In genomic region chr1:54324750-54325704, GRCh38 we compare ENCODE assay signal across 12 cellular contexts.
DNase-seq lines count a peak whose midpoint lies in the region; TF ChIP-seq lines count a peak whose summit lies in the region.
"Had no signal": no experiment of that assay in that cellular context is flagged by ENCODE, and none has a peak within 500 bp of the region (broad histone marks: within the 10 kb centered on the region; RNA-seq: fewer than 3 reads in every experiment).

No MANE protein-coding gene starts in this region.

- H3K27ac ChIP-seq in breast epithelium (peak overlapping the region; percentile 80 to 90), uterus (peak overlapping the region; percentile 83 to 88)

- no TSS peak for BruUV-seq in MCF 10A (replicated peaks; lab: Mats Ljungman, UMichigan)

- CTCF ChIA-PET in MCF 10A (lab: Yijun Ruan, JAX), result no interaction called here

- no peak for DNase-seq in breast epithelium (ENCODE audit: low spot score in 2 of 2)
- DNase-seq in MCF 10A (ENCODE audit: unreplicated experiment), result no peak
- no peak for DNase-seq in glutamatergic neuron
- no peak for DNase-seq in nephron progenitor cell
- DNase-seq in uterus, result peak; percentile 77 to 82
- DNase-seq in cortex of kidney (lab: John Stamatoyannopoulos, UW), result no peak
- no peak for DNase-seq in middle frontal gyrus (ENCODE audit: extremely low spot score, low spot score)
- no peak for DNase-seq in NCI-H526 treated with DMSO at 0.1 percent for 48 hours (lab: John Stamatoyannopoulos, UW)
- DNase-seq: activated CD8-positive, alpha-beta memory T cell treated with anti-CD3 and anti-CD28 coated beads, Interleukin-2, amount 50 U/mL, for 4 hours; NCI-H774; T-cell had no signal

- H3K4me1 Mint-ChIP-seq in MCF 10A (ENCODE audit: insufficient read depth, unreplicated experiment) (peaks cover 20% of the 10 kb centered on the region), glutamatergic neuron (ENCODE audit: low read depth, unreplicated experiment) (peaks cover 91% of the 10 kb centered on the region), nephron progenitor cell (peaks cover 100% of the 10 kb centered on the region)

- no peaks in the 10 kb centered on the region for H3K36me3 Mint-ChIP-seq in MCF 10A (ENCODE audit: insufficient read depth, unreplicated experiment)
- no peaks in the 10 kb centered on the region for H3K36me3 Mint-ChIP-seq in glutamatergic neuron (ENCODE audit: unreplicated experiment)
- peaks cover 8% of the 10 kb centered on the region for H3K36me3 Mint-ChIP-seq in nephron progenitor cell (ENCODE audit: low read depth)

- H3K4me1 ChIP-seq in breast epithelium (peaks cover 16 to 19% of the 10 kb centered on the region in 2 donors), uterus (peaks cover 27 to 51% of the 10 kb centered on the region in 2 donors)

- TF ChIP-seq POLR2A in breast epithelium (IDR thresholded peaks at IDR 0.05) (no peak), uterus (IDR thresholded peaks at IDR 0.05) (no peak)

- intact Hi-C loops in breast epithelium (cut with DNase I; ENCODE audit: low total_unique reads), result no loop called here
- intact Hi-C loops in MCF 10A (cut with micrococcal nuclease), result no loop called here
- intact Hi-C loops in uterus (cut with DNase I; ENCODE audit: low total_unique reads), result loop anchor here (10.0 kb wide), 1 partner anchor 50 kb away; no protein-coding TSS in a partner anchor

- POLR2A ChIA-PET in MCF 10A (lab: Yijun Ruan, JAX), result no interaction called here

- TF ChIP-seq CTCF in breast epithelium (IDR thresholded peaks at IDR 0.05) (no peak), MCF 10A (IDR thresholded peaks at IDR 0.05; ENCODE audit: unreplicated experiment) (no peak), glutamatergic neuron (IDR thresholded peaks at IDR 0.05; ENCODE audit: partially characterized antibody, unreplicated experiment) (no peak), nephron progenitor cell (IDR thresholded peaks at IDR 0.05) (no peak), uterus (IDR thresholded peaks at IDR 0.05) (no peak)

- H3K36me3 ChIP-seq in breast epithelium (no peaks in the 10 kb centered on the region), uterus (no peaks in the 10 kb centered on the region)

- H3K27me3 Mint-ChIP-seq in MCF 10A (ENCODE audit: insufficient read depth, unreplicated experiment) (no peaks in the 10 kb centered on the region), glutamatergic neuron (ENCODE audit: unreplicated experiment) (peaks cover 36% of the 10 kb centered on the region), nephron progenitor cell (ENCODE audit: low read depth, poor library complexity) (peaks cover 2% of the 10 kb centered on the region)
- H3K27me3 Mint-ChIP-seq: central memory CD8-positive, alpha-beta T cell; T-cell had no signal

- H3K27me3 ChIP-seq in breast epithelium (no peaks in the 10 kb centered on the region), uterus (no peaks in the 10 kb centered on the region)

- H3K4me3 Mint-ChIP-seq in MCF 10A (ENCODE audit: unreplicated experiment) (no peak overlapping the region), glutamatergic neuron (ENCODE audit: unreplicated experiment) (peak overlapping the region; percentile 84), nephron progenitor cell (peak overlapping the region; percentile 66)
- H3K4me3 Mint-ChIP-seq: central memory CD8-positive, alpha-beta T cell; T-cell had no signal

- no peak overlapping the region for H3K4me3 ChIP-seq in breast epithelium
- H3K4me3 ChIP-seq in uterus, result no peak overlapping the region

- H3K9me3 Mint-ChIP-seq in MCF 10A (ENCODE audit: unreplicated experiment) (no peaks in the 10 kb centered on the region), glutamatergic neuron (ENCODE audit: unreplicated experiment) (peaks cover 73% of the 10 kb centered on the region), nephron progenitor cell (no peaks in the 10 kb centered on the region)
- H3K9me3 Mint-ChIP-seq: central memory CD8-positive, alpha-beta T cell; T-cell had no signal

- H3K9me3 ChIP-seq in breast epithelium, result no peaks in the 10 kb centered on the region
- H3K9me3 ChIP-seq in uterus, result no peaks in the 10 kb centered on the region

- H3K27ac Mint-ChIP-seq in MCF 10A (ENCODE audit: low read depth, unreplicated experiment) (no peak overlapping the region), glutamatergic neuron (ENCODE audit: unreplicated experiment) (peak overlapping the region; percentile 97), nephron progenitor cell (peak overlapping the region; percentile 98)

Comparison
In these comparisons a context has a peak if more than half of its experiments do, and no peak if none do; other contexts are left out.
1. DNase-seq: peak in uterus (2 of 2); none in breast epithelium (0 of 2), MCF 10A (single experiment), glutamatergic neuron (single experiment), nephron progenitor cell (single experiment), cortex of kidney (single experiment), middle frontal gyrus (single experiment) and NCI-H526 treated with DMSO at 0.1 percent for 48 hours (single experiment).